Comparison of ENCODE assay signal across 1 cellular context in genomic region chr19:4456843-4457653, GRCh38.
TF ChIP-seq lines count a peak whose summit lies in the region.

No MANE protein-coding gene starts in this region.

TF ChIP-seq in WTC11, 78 proteins besides CTCF, POLR2A, EP300 and RAD21 (continued from another document):
- TF ChIP-seq ZNF317 (CRISPR knock-in tag; IDR thresholded peaks at IDR 0.05; ENCODE audit: borderline replicate concordance, low read depth) (no peak), ZNF532 (CRISPR knock-in tag; IDR thresholded peaks at IDR 0.05; ENCODE audit: borderline replicate concordance) (no peak), NR1H2 (CRISPR knock-in tag; IDR thresholded peaks at IDR 0.05) (no peak), ESRRA (CRISPR knock-in tag; IDR thresholded peaks at IDR 0.05; ENCODE audit: borderline replicate concordance) (no peak), PREB (CRISPR knock-in tag; IDR thresholded peaks at IDR 0.05; ENCODE audit: borderline replicate concordance) (no peak), E2F4 (CRISPR knock-in tag; IDR thresholded peaks at IDR 0.05; ENCODE audit: borderline replicate concordance, low read depth) (no peak), ERG (CRISPR knock-in tag; IDR thresholded peaks at IDR 0.05) (no peak), TEAD1 (CRISPR knock-in tag; IDR thresholded peaks at IDR 0.05) (no peak), ZNF671 (CRISPR knock-in tag; IDR thresholded peaks at IDR 0.05) (no peak), TP53 (CRISPR knock-in tag; IDR thresholded peaks at IDR 0.05) (no peak), TEAD4 (CRISPR knock-in tag; IDR thresholded peaks at IDR 0.05) (no peak), AFF4 (CRISPR knock-in tag; IDR thresholded peaks at IDR 0.05; ENCODE audit: borderline replicate concordance) (no peak)
